Comparison of ENCODE assay signal across 19 cellular contexts in the genomic region with DNA sequence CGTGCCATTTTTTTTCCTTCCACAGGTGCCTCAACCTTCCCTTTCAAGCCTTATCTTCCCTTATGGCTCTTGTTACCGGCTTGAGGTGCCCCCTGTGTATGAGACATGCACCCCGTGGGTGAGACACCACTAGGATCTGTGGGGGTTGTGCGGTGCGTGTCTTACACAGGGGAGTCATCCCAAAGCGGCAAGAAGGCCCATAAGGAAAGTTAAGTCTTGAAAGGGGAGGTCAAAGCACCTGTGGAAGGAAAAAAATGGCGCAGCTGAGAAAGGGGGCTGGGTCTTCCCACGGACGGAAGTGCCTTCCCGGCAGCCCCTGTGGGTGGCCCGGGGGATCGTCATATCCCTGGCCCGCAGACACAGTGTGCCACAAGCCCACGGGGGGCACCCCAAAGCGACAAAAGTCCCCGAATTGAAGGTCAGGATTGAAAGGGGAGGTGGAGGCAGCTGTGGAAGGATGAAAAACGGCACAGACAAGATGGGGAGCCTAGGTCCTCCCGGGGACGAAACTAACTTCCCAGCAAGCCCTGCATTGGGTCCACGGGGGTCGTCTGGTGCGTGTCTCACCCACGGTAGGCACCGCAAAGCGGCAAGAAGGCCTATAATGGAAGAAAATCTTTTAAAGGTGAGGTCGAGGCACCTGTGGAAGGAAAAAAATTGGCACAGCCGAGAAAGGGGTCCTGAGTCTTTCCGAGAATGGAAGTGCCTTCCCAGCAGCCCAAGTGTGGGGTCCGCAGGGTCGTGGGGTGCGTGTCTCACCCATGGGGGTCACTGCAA.
DNase-seq lines count a peak whose midpoint lies in the region; ATAC-seq and TF ChIP-seq lines count a peak whose summit lies in the region.
"Had no signal": no experiment of that assay in that cellular context is flagged by ENCODE, and none has a peak within 500 bp of the region (broad histone marks: within the 10 kb centered on the region; RNA-seq: fewer than 3 reads in every experiment).

No MANE protein-coding gene starts in this region.

- peaks cover 83 to 100% (median 96%) of the 10 kb centered on the region in 7 donors for H3K9me3 Mint-ChIP-seq in CD14-positive monocyte

- peaks cover 50% of the 10 kb centered on the region for H3K27me3 ChIP-seq in left ventricle myocardium inferior (ENCODE audit: low read depth)
- peaks cover 76% of the 10 kb centered on the region for H3K27me3 ChIP-seq in PC-9 (ENCODE audit: insufficient read depth, low read depth)
- H3K27me3 ChIP-seq: BLaER1 had no signal

- no peaks in the 10 kb centered on the region for H3K9me2 ChIP-seq in PC-9 (ENCODE audit: insufficient read depth)

- no peaks in the 10 kb centered on the region for H4K20me1 ChIP-seq in PC-9 (ENCODE audit: insufficient read depth)
- H4K20me1 ChIP-seq: BLaER1 had no signal

- peaks cover 0 to 3% (median 0%) of the 10 kb centered on the region in 3 donors for H3K27me3 Mint-ChIP-seq in CD14-positive monocyte (ENCODE audit: low read depth in 3 of 3)

- no peak overlapping the region for H3K27ac ChIP-seq in left ventricle myocardium inferior (replicated peaks)
- H3K27ac ChIP-seq in PC-9, result no peak overlapping the region
- H3K27ac ChIP-seq: BLaER1 had no signal

- H3K4me2 ChIP-seq in PC-9, result no peak overlapping the region
- H3K4me2 ChIP-seq: BLaER1 had no signal

- peak; percentile 12 for DNase-seq in activated effector memory CD4-positive, alpha-beta T cell treated with anti-CD3 and anti-CD28 coated beads, Interleukin-2, amount 50 U/mL, for 16 hours
- no peak for DNase-seq in activated effector memory CD4-positive, alpha-beta T cell treated with Interleukin-2 at 50 U/mL for 16 hours
- peak; percentile 34 for DNase-seq in CD14-positive monocyte (ENCODE audit: low spot score)
- peak; percentile 3 for DNase-seq in left ventricle myocardium inferior
- DNase-seq in posterior cingulate gyrus, result peak in 7 of 10 donors; percentile 2 to 70 (median 6)
- no peak for DNase-seq in PC-9
- no peak for DNase-seq in SKM-1 (lab: John Stamatoyannopoulos, UW; ENCODE audit: unreplicated experiment)
- DNase-seq: Calu3; CD8-positive, alpha-beta T cell; GOT3; MM.1S; NCI-H1092; NCI-H146; NCI-H2081; NCI-H446 treated with DMSO at 0.1 percent for 48 hours; SHP77 had no signal

- peaks cover 2% of the 10 kb centered on the region for H3K9me3 ChIP-seq in left ventricle myocardium inferior (replicated peaks)
- H3K9me3 ChIP-seq in PC-9 (ENCODE audit: insufficient read depth, low read depth), result no peaks in the 10 kb centered on the region

- CTCF ChIA-PET in PC-9 (lab: Charles Lee), result no interaction called here

- POLR2A ChIA-PET in PC-9 (lab: Charles Lee; ENCODE audit: unreplicated experiment), result no interaction called here

- H3K36me3 ChIP-seq in left ventricle myocardium inferior, result no peaks in the 10 kb centered on the region
- H3K36me3 ChIP-seq in PC-9 (ENCODE audit: low read depth), result no peaks in the 10 kb centered on the region
- H3K36me3 ChIP-seq: BLaER1 had no signal

- intact Hi-C loops in CD14-positive monocyte (cut with micrococcal nuclease), result no loop called here
- intact Hi-C loops in left ventricle myocardium inferior (cut with micrococcal nuclease), result no loop called here
- intact Hi-C loops in posterior cingulate gyrus (cut with DNase I), result no loop called here
- intact Hi-C loops in PC-9 (cut with micrococcal nuclease; ENCODE audit: unreplicated experiment), result loop anchor here (10.0 kb wide), 1 partner anchor 89 kb away; no protein-coding TSS in a partner anchor

- H3F3A ChIP-seq in PC-9 (ENCODE audit: insufficient read depth, low read depth), result no peaks in the 10 kb centered on the region

- no peaks in the 10 kb centered on the region for H3K79me2 ChIP-seq in PC-9 (ENCODE audit: low read depth)

- H3K4me3 ChIP-seq in left ventricle myocardium inferior (no peak overlapping the region), PC-9 (no peak overlapping the region)
- H3K4me3 ChIP-seq: BLaER1 had no signal

- H3K4me3 Mint-ChIP-seq in CD14-positive monocyte, result no peak overlapping the region
- H3K4me3 Mint-ChIP-seq: CD8-positive, alpha-beta T cell had no signal

- no peak for TF ChIP-seq CTCF in CD14-positive monocyte (IDR thresholded peaks at IDR 0.05)
- no peak for TF ChIP-seq CTCF in left ventricle myocardium inferior (IDR thresholded peaks at IDR 0.05; ENCODE audit: borderline replicate concordance)
- no peak for TF ChIP-seq CTCF in PC-9 (conservative IDR thresholded peaks at IDR 0.05)

- no peaks in the 10 kb centered on the region for H3K4me1 ChIP-seq in left ventricle myocardium inferior
- no peaks in the 10 kb centered on the region for H3K4me1 ChIP-seq in PC-9 (replicated peaks; ENCODE audit: insufficient read depth)
- H3K4me1 ChIP-seq: BLaER1 had no signal

- no peak overlapping the region for H2AFZ ChIP-seq in PC-9

- no peak overlapping the region for H3K27ac Mint-ChIP-seq in CD14-positive monocyte
- H3K27ac Mint-ChIP-seq: CD8-positive, alpha-beta T cell had no signal

- no peaks in the 10 kb centered on the region for H3K36me3 Mint-ChIP-seq in CD14-positive monocyte
- H3K36me3 Mint-ChIP-seq: CD8-positive, alpha-beta T cell had no signal

- no peaks in the 10 kb centered on the region for H3K4me1 Mint-ChIP-seq in CD14-positive monocyte

- no peak for ATAC-seq in GM21447 (IDR thresholded peaks at IDR 0.05; ENCODE audit: unreplicated experiment)
- ATAC-seq: CD8-positive, alpha-beta T cell; HCT116 had no signal

- BruUV-seq in PC-9 (replicated peaks; lab: Mats Ljungman, UMichigan), result no TSS peak

Comparison
In these comparisons a context has a peak if more than half of its experiments do, and no peak if none do; other contexts are left out.
1. DNase-seq: peak in activated effector memory CD4-positive, alpha-beta T cell treated with anti-CD3 and anti-CD28 coated beads, Interleukin-2, amount 50 U/mL, for 16 hours (single experiment), CD14-positive monocyte (single experiment), left ventricle myocardium inferior (single experiment) and posterior cingulate gyrus (7 of 10); none in activated effector memory CD4-positive, alpha-beta T cell treated with Interleukin-2 at 50 U/mL for 16 hours (single experiment), PC-9 (0 of 2) and SKM-1 (single experiment).